Comparison of ENCODE assay signal across 1 cellular context in the genomic region with DNA sequence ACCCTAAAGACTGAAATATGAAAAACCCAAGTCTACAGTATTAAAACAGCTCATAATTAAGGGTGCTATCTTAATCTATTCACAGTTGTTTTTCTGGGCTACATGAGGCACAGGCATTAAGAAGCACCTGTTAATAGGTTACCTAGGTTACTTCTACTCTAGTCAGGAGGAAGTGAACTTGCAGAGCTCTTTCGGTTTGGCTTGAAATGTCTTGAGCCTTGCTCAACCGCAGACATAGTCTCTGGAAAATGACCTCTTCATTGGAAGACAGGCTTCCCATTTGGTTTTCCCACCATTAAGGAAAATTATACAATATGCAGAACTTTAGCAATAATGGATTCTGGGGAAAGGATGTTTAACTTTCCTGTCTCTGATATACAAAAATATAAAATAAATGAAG.
TF ChIP-seq lines count a peak whose summit lies in the region.

No MANE protein-coding gene starts in this region.

TF ChIP-seq in GM23338, 12 proteins besides CTCF, POLR2A, EP300 and RAD21 (continued from another document):
- TF ChIP-seq, protein P1, sequence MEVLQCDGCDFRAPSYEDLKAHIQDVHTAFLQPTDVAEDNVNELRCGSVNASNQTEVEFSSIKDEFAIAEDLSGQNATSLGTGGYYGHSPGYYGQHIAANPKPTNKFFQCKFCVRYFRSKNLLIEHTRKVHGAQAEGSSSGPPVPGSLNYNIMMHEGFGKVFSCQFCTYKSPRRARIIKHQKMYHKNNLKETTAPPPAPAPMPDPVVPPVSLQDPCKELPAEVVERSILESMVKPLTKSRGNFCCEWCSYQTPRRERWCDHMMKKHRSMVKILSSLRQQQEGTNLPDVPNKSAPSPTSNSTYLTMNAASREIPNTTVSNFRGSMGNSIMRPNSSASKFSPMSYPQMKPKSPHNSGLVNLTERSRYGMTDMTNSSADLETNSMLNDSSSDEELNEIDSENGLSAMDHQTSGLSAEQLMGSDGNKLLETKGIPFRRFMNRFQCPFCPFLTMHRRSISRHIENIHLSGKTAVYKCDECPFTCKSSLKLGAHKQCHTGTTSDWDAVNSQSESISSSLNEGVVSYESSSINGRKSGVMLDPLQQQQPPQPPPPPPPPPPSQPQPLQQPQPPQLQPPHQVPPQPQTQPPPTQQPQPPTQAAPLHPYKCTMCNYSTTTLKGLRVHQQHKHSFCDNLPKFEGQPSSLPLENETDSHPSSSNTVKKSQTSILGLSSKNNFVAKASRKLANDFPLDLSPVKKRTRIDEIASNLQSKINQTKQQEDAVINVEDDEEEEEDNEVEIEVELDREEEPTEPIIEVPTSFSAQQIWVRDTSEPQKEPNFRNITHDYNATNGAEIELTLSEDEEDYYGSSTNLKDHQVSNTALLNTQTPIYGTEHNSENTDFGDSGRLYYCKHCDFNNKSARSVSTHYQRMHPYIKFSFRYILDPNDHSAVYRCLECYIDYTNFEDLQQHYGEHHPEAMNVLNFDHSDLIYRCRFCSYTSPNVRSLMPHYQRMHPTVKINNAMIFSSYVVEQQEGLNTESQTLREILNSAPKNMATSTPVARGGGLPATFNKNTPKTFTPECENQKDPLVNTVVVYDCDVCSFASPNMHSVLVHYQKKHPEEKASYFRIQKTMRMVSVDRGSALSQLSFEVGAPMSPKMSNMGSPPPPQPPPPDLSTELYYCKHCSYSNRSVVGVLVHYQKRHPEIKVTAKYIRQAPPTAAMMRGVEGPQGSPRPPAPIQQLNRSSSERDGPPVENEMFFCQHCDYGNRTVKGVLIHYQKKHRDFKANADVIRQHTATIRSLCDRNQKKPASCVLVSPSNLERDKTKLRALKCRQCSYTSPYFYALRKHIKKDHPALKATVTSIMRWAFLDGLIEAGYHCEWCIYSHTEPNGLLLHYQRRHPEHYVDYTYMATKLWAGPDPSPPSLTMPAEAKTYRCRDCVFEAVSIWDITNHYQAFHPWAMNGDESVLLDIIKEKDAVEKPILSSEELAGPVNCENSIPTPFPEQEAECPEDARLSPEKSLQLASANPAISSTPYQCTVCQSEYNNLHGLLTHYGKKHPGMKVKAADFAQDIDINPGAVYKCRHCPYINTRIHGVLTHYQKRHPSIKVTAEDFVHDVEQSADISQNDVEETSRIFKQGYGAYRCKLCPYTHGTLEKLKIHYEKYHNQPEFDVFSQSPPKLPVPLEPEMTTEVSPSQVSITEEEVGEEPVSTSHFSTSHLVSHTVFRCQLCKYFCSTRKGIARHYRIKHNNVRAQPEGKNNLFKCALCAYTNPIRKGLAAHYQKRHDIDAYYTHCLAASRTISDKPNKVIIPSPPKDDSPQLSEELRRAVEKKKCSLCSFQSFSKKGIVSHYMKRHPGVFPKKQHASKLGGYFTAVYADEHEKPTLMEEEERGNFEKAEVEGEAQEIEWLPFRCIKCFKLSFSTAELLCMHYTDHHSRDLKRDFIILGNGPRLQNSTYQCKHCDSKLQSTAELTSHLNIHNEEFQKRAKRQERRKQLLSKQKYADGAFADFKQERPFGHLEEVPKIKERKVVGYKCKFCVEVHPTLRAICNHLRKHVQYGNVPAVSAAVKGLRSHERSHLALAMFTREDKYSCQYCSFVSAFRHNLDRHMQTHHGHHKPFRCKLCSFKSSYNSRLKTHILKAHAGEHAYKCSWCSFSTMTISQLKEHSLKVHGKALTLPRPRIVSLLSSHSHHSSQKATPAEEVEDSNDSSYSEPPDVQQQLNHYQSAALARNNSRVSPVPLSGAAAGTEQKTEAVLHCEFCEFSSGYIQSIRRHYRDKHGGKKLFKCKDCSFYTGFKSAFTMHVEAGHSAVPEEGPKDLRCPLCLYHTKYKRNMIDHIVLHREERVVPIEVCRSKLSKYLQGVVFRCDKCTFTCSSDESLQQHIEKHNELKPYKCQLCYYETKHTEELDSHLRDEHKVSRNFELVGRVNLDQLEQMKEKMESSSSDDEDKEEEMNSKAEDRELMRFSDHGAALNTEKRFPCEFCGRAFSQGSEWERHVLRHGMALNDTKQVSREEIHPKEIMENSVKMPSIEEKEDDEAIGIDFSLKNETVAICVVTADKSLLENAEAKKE (CRISPR knock-in tag; IDR thresholded peaks at IDR 0.05) = no peak
